ENCODE assay signal across 8 cellular contexts in genomic region chr16:29820271-29820701, GRCh38. TPM values are rescaled to one million over a fixed set of nuclear protein-coding genes. Genes with fewer than 3 reads are reported as not detected.
DNase-seq lines count a peak whose midpoint lies in the region; ATAC-seq and TF ChIP-seq lines count a peak whose summit lies in the region.

Gene MVP, plus strand, starts transcription at chr16:29820462. Its CDS starts 10,088 bp downstream, at chr16:29830550.

- TF ChIP-seq POLR2A in heart left ventricle (IDR thresholded peaks at IDR 0.05): peak in 1 of 2 donors; percentile 48

- peak within 1 kb of the TSS; percentile 21; the same call in 1 of the 2 replicates for H3K4me3 ChIP-seq in BE2C (ENCODE audit: low read depth, low read length)
- H3K4me3 ChIP-seq in heart left ventricle: peak within 1 kb of the TSS; percentile 21 to 94 (median 73)
- H3K4me3 ChIP-seq in rectal smooth muscle tissue (ENCODE audit: low read length): peak within 1 kb of the TSS; percentile 66

- peak within 1 kb of the TSS; percentile 36 for H3K9ac ChIP-seq in rectal smooth muscle tissue (ENCODE audit: low read length)

- WGBS in heart left ventricle, 4 donors: 0 to 1% (median 0%) methylated on average over 4 of the region's 4 CpGs

- TF ChIP-seq CTCF in BE2C (IDR thresholded peaks at IDR 0.05; ENCODE audit: low read depth, low read length): no peak
- no peak for TF ChIP-seq CTCF in heart left ventricle (IDR thresholded peaks at IDR 0.05)

- intact Hi-C loops in heart left ventricle (cut with DNase I): loop anchor here in 3 of 10 donors (2.0 to 5.0 kb wide), 3 partner anchors 29 to 42 kb away; partner anchors contain the start of genes CDIPT (in 1 of the 3) and KIF22 (in 1 of the 3)

- ATAC-seq in heart left ventricle (peak in 3 of 4 donors; percentile 40 to 60 (median 41)), GM21825 (IDR thresholded peaks at IDR 0.05; ENCODE audit: unreplicated experiment) (no peak), HG02852 (IDR thresholded peaks at IDR 0.05; ENCODE audit: unreplicated experiment) (no peak)

- H3K4me1 ChIP-seq in BE2C: no peaks in the 10 kb centered on the region; the same call in 1 of the 2 replicates
- peaks cover 3 to 81% (median 61%) of the 10 kb centered on the region in 12 donors for H3K4me1 ChIP-seq in heart left ventricle
- peaks cover 30% of the 10 kb centered on the region for H3K4me1 ChIP-seq in rectal smooth muscle tissue (ENCODE audit: control insufficient read depth, insufficient read depth, low read length)

- H3K9me3 ChIP-seq in BE2C (no peaks in the 10 kb centered on the region), heart left ventricle (no peaks in the 10 kb centered on the region)

- peak within 1 kb of the TSS; percentile 74 to 96 (median 88) for H3K27ac ChIP-seq in heart left ventricle
- H3K27ac ChIP-seq in rectal smooth muscle tissue (ENCODE audit: low read depth, low read length): peak within 1 kb of the TSS; percentile 80

- H3K27me3 ChIP-seq in BE2C (no peaks in the 10 kb centered on the region), heart left ventricle (no peaks in the 10 kb centered on the region), rectal smooth muscle tissue (ENCODE audit: control insufficient read depth, insufficient read depth, low read length) (no peaks in the 10 kb centered on the region)

- DNase-seq in BE2C (peak; percentile 43), H4 (ENCODE audit: low spot score) (peak; percentile 48), RKO (ENCODE audit: low spot score) (peak; percentile 70), amniotic epithelial cell (ENCODE audit: low read depth) (peak; percentile 64), heart left ventricle (peak; percentile 73 to 83 (median 78))

- peaks cover 36% of the 10 kb centered on the region for H3K36me3 ChIP-seq in BE2C
- peaks cover 0 to 20% (median 15%) of the 10 kb centered on the region in 9 donors for H3K36me3 ChIP-seq in heart left ventricle
- peaks cover 3% of the 10 kb centered on the region for H3K36me3 ChIP-seq in rectal smooth muscle tissue (ENCODE audit: control insufficient read depth, insufficient read depth, low read length)

RNA-seq across cellular contexts. Expression of gene MVP, which starts in this region (rescaled TPM):
- polyA plus RNA-seq in BE2C (2012; ENCODE audit: insufficient read depth, insufficient read length, low read depth): 17.2 TPM
- total RNA-seq in H4 (2014; rRNA removed; shearing (Covaris generic)): 83.0 and 87.2 TPM in 2 replicates
- 100 to 1,000 TPM in 1 of 9 donors, 10 to 100 TPM in 8; 33.1 to 140 (median 44.6) TPM for total RNA-seq in heart left ventricle
- 10 to 100 TPM; 32.9 to 50.6 TPM for polyA plus RNA-seq in heart left ventricle

Comparison
In these comparisons a context has a peak if more than half of its experiments do, and no peak if none do; other contexts are left out.
1. H3K4me3 ChIP-seq: peak in every context shown above with its lines; median percentile 73 in heart left ventricle; 66 in rectal smooth muscle tissue; 21 in BE2C.
2. ATAC-seq: peak in heart left ventricle (3 of 4); none in GM21825 (single experiment) and HG02852 (single experiment).
3. Peak in every context shown above with its lines, with median percentiles within 50 percentile points of each other: DNase-seq.